ENCODE assay signal across 1 cellular context in genomic region chr1:52032124-52032784, GRCh38.
TF ChIP-seq lines count a peak whose summit lies in the region.

No MANE protein-coding gene starts in this region.

TF ChIP-seq in HCT116, 20 proteins besides CTCF, POLR2A, EP300 and RAD21 (continued from another document):
- no peak for TF ChIP-seq ZBTB33 (IDR thresholded peaks at IDR 0.05; ENCODE audit: extremely low read depth, insufficient replicate concordance, low read length)
